Comparison of ENCODE assay signal across 8 cellular contexts in genomic region chr13:74574964-74575728, GRCh38.
DNase-seq lines count a peak whose midpoint lies in the region; ATAC-seq and TF ChIP-seq lines count a peak whose summit lies in the region.

No MANE protein-coding gene starts in this region.

- H3K4me1 ChIP-seq in CD8-positive, alpha-beta T cell (ENCODE audit: insufficient read depth, low read length), result peaks cover 5% of the 10 kb centered on the region
- peaks cover 16% of the 10 kb centered on the region for H3K4me1 ChIP-seq in HUES48 (ENCODE audit: control insufficient read depth, insufficient read depth, low read length)

- no peak for TF ChIP-seq CTCF in CD8-positive, alpha-beta T cell (IDR thresholded peaks at IDR 0.05)

- H3K4me3 ChIP-seq in CD8-positive, alpha-beta T cell (ENCODE audit: low read depth, low read length), result peak overlapping the region; percentile 54
- peak overlapping the region; percentile 58 for H3K4me3 ChIP-seq in HUES48 (ENCODE audit: low read depth, low read length)

- H3K27me3 ChIP-seq in CD8-positive, alpha-beta T cell (ENCODE audit: insufficient read depth, low read length), result peaks cover 7% of the 10 kb centered on the region
- peaks cover 22% of the 10 kb centered on the region for H3K27me3 ChIP-seq in HUES48 (ENCODE audit: control insufficient read depth, insufficient read depth, low read length)

- H3K9me3 ChIP-seq in CD8-positive, alpha-beta T cell (ENCODE audit: low read length), result no peaks in the 10 kb centered on the region
- no peaks in the 10 kb centered on the region for H3K9me3 ChIP-seq in HUES48 (ENCODE audit: control insufficient read depth, insufficient read depth, low read length)

- H3K4me1 Mint-ChIP-seq in CD8-positive, alpha-beta T cell (ENCODE audit: low read depth), result peaks cover 13% of the 10 kb centered on the region
- peaks cover 9 to 16% (median 15%) of the 10 kb centered on the region in 4 donors for H3K4me1 Mint-ChIP-seq in naive thymus-derived CD8-positive, alpha-beta T cell

- CTCF ChIA-PET in CD8-positive, alpha-beta T cell (lab: Charles Lee), result no interaction called here

- no peak overlapping the region for H3K27ac ChIP-seq in CD8-positive, alpha-beta T cell (ENCODE audit: low read depth, low read length)
- no peak overlapping the region for H3K27ac ChIP-seq in HUES48 (ENCODE audit: low read depth, low read length)

- H3K36me3 ChIP-seq in CD8-positive, alpha-beta T cell (ENCODE audit: insufficient read depth, low read length), result no peaks in the 10 kb centered on the region
- H3K36me3 ChIP-seq in HUES48 (ENCODE audit: control insufficient read depth, insufficient read depth, low read length), result no peaks in the 10 kb centered on the region

- no peak overlapping the region for H3K9ac ChIP-seq in HUES48 (ENCODE audit: low read depth, low read length)

- no peak overlapping the region for H3K27ac Mint-ChIP-seq in CD8-positive, alpha-beta T cell
- peak overlapping the region in 3 of 10 donors; percentile 4 to 57 (median 40) for H3K27ac Mint-ChIP-seq in naive thymus-derived CD8-positive, alpha-beta T cell

- peak overlapping the region; percentile 79 for H3K4me3 Mint-ChIP-seq in CD8-positive, alpha-beta T cell
- H3K4me3 Mint-ChIP-seq in naive thymus-derived CD8-positive, alpha-beta T cell, result peak overlapping the region; percentile 71 to 85 (median 74)

- intact Hi-C loops in CD8-positive, alpha-beta T cell (cut with DNase I, micrococcal nuclease), result no loop called here

- POLR2A ChIA-PET in CD8-positive, alpha-beta T cell (lab: Charles Lee), result no interaction called here
- POLR2A ChIA-PET in naive thymus-derived CD8-positive, alpha-beta T cell (lab: Charles Lee), result no interaction called here

- H3K36me3 Mint-ChIP-seq in CD8-positive, alpha-beta T cell, result no peaks in the 10 kb centered on the region
- H3K36me3 Mint-ChIP-seq in naive thymus-derived CD8-positive, alpha-beta T cell, result no peaks in the 10 kb centered on the region

- DNase-seq in CD8-positive, alpha-beta T cell, result no peak
- DNase-seq in cerebellar cortex (ENCODE audit: low spot score) (peak; percentile 3), foreskin melanocyte (no peak)
- DNase-seq in naive thymus-derived CD8-positive, alpha-beta T cell, result peak in 1 of 10 donors; percentile 7
- no peak for DNase-seq in stimulated activated CD4-positive, alpha-beta T cell treated with anti-CD3 and anti-CD28 coated beads, Interleukin-4, amount 100 ng/mL, for 1 hour

- no peaks in the 10 kb centered on the region for H3K9me3 Mint-ChIP-seq in CD8-positive, alpha-beta T cell
- H3K9me3 Mint-ChIP-seq in naive thymus-derived CD8-positive, alpha-beta T cell, result no peaks in the 10 kb centered on the region

- no peak for ATAC-seq in CD8-positive, alpha-beta T cell
- peak; percentile 19 to 37 for ATAC-seq in naive thymus-derived CD8-positive, alpha-beta T cell
- ATAC-seq in GM21786 (IDR thresholded peaks at IDR 0.05; ENCODE audit: unreplicated experiment) (no peak), GM18870 (IDR thresholded peaks at IDR 0.05; ENCODE audit: unreplicated experiment) (no peak)

- H3K27me3 Mint-ChIP-seq in CD8-positive, alpha-beta T cell (ENCODE audit: low read depth), result peaks cover 55% of the 10 kb centered on the region
- H3K27me3 Mint-ChIP-seq in naive thymus-derived CD8-positive, alpha-beta T cell, result peaks cover 19 to 49% (median 46%) of the 10 kb centered on the region in 5 donors

Comparison
In these comparisons a context has a peak if more than half of its experiments do, and no peak if none do; other contexts are left out.
1. ATAC-seq: peak in naive thymus-derived CD8-positive, alpha-beta T cell (2 of 2); none in CD8-positive, alpha-beta T cell (single experiment), GM21786 (single experiment) and GM18870 (single experiment).